ENCODE assay signal across 10 cellular contexts in genomic region chr1:36482724-36483388, GRCh38. TPM values are rescaled to one million over a fixed set of nuclear protein-coding genes. Genes with fewer than 3 reads are reported as not detected.
DNase-seq lines count a peak whose midpoint lies in the region; ATAC-seq and TF ChIP-seq lines count a peak whose summit lies in the region.
"Had no signal": no experiment of that assay in that cellular context is flagged by ENCODE, and none has a peak within 500 bp of the region (broad histone marks: within the 10 kb centered on the region; RNA-seq: fewer than 3 reads in every experiment).

CSF3R (minus strand) TSS chr1:36482913; CDS start chr1:36479496, 3,417 bp downstream.

- peaks cover 0 to 46% (median 7%) of the 10 kb centered on the region in 9 donors for H3K4me1 ChIP-seq in heart right ventricle
- peaks cover 9 to 15% of the 10 kb centered on the region in 2 experiments for H3K4me1 ChIP-seq in trophoblast cell (ENCODE audit: control insufficient read depth in 1 of 2, insufficient read depth in 2 of 2, low read length in 2 of 2)

- H4K91ac ChIP-seq in trophoblast cell (ENCODE audit: low read depth, low read length), result peak within 1 kb of the TSS; percentile 72

- H3K9ac ChIP-seq in trophoblast cell (ENCODE audit: low read length), result no peak within 1 kb of the TSS

- peak within 1 kb of the TSS; percentile 71 for H2BK5ac ChIP-seq in trophoblast cell (ENCODE audit: low read depth, low read length, poor library complexity)

- peak within 1 kb of the TSS; percentile 6 for H4K12ac ChIP-seq in trophoblast cell (ENCODE audit: low read depth, low read length)

- H3K4ac ChIP-seq in trophoblast cell (ENCODE audit: low read depth, low read length), result peak within 1 kb of the TSS; percentile 54

- H3K18ac ChIP-seq in trophoblast cell (ENCODE audit: low read length), result peak within 1 kb of the TSS; percentile 32

- H3K4me2 ChIP-seq in trophoblast cell (ENCODE audit: low read length), result peak within 1 kb of the TSS; percentile 25

- peak within 1 kb of the TSS; percentile 67 for H2BK120ac ChIP-seq in trophoblast cell (ENCODE audit: insufficient read depth, low read length, poor library complexity)

- H2BK12ac ChIP-seq in trophoblast cell (ENCODE audit: low read length), result peak within 1 kb of the TSS; percentile 6

- H3K27ac ChIP-seq in HL-60 (replicated peaks) (peak within 1 kb of the TSS; percentile 68), heart right ventricle (peak within 1 kb of the TSS in 3 of 10 donors; percentile 21 to 90 (median 70)), trophoblast cell (ENCODE audit: low read depth, low read length) (peak within 1 kb of the TSS; percentile 77)
- H3K27ac ChIP-seq: epithelial cell of prostate had no signal

- WGBS in heart right ventricle, 2 donors, result 46 to 48% methylated on average over 13 of the region's 13 CpGs
- no CpG with 5 or more reads among the region's 13 CpGs for WGBS in trophoblast cell (ENCODE audit: extremely low coverage, insufficient coverage, insufficient read length)

- peak within 1 kb of the TSS; percentile 75 for H4K8ac ChIP-seq in trophoblast cell (ENCODE audit: low read depth, low read length)

- TF ChIP-seq CTCF in HL-60 (IDR thresholded peaks at IDR 0.05; ENCODE audit: insufficient read depth, low read length) (no peak), heart right ventricle (IDR thresholded peaks at IDR 0.05) (no peak)

- peak within 1 kb of the TSS; percentile 50 for H2AFZ ChIP-seq in trophoblast cell (ENCODE audit: insufficient read depth, low read length, poor library complexity)

- peaks cover 5% of the 10 kb centered on the region for H3K79me2 ChIP-seq in trophoblast cell (ENCODE audit: control insufficient read depth, insufficient read depth, low read length, poor library complexity)

- ATAC-seq in heart right ventricle, result peak in 6 of 8 donors; percentile 17 to 52 (median 33)

- H3K4me3 ChIP-seq in HL-60 (replicated peaks; ENCODE audit: insufficient read depth, low read length), result peak within 1 kb of the TSS; percentile 73
- H3K4me3 ChIP-seq in heart right ventricle, result peak within 1 kb of the TSS in 7 of 10 donors; percentile 7 to 45 (median 29)
- no peak within 1 kb of the TSS for H3K4me3 ChIP-seq in trophoblast cell (ENCODE audit: low read depth, low read length)

- peaks cover 21% of the 10 kb centered on the region for H3K79me1 ChIP-seq in trophoblast cell (ENCODE audit: low read length)

- no peak within 1 kb of the TSS for H3K23ac ChIP-seq in trophoblast cell (ENCODE audit: low read length)

- no peaks in the 10 kb centered on the region for H3K27me3 ChIP-seq in HL-60 (ENCODE audit: insufficient read depth, poor library complexity, severe bottlenecking)
- H3K27me3 ChIP-seq in heart right ventricle, result peaks cover 0 to 9% (median 0%) of the 10 kb centered on the region in 7 donors
- H3K27me3 ChIP-seq in trophoblast cell (ENCODE audit: insufficient read depth, low read length), result no peaks in the 10 kb centered on the region

- DNase-seq in HL-60 (ENCODE audit: low read depth in 1 of 2, low spot score in 1 of 2) (peak; percentile 83 to 88), SKM-1 (lab: John Stamatoyannopoulos, UW; ENCODE audit: unreplicated experiment) (peak; percentile 44), heart right ventricle (no peak), trophoblast cell (peak in 1 of 2 donors; percentile 17), dedifferentiated amniotic fluid mesenchymal stem cell (ENCODE audit: extremely low spot score) (no peak), HUDEP-2 (lab: John Stamatoyannopoulos, UW; ENCODE audit: unreplicated experiment in 76 of 76) (no peak), DMS153 treated with DMSO at 0.1 percent for 48 hours (lab: John Stamatoyannopoulos, UW; ENCODE audit: unreplicated experiment) (no peak)
- DNase-seq in activated CD4-positive, CD25-positive, alpha-beta regulatory T cell treated with anti-CD3 and anti-CD28 coated beads, Interleukin-2, amount 50 U/mL, for 72 hours, result no peak
- DNase-seq: NCI-H1417 had no signal

- peak within 1 kb of the TSS; percentile 16 for H3K14ac ChIP-seq in trophoblast cell (ENCODE audit: low read length)

- no peaks in the 10 kb centered on the region for H3K9me3 ChIP-seq in heart right ventricle
- H3K9me3 ChIP-seq in trophoblast cell (ENCODE audit: insufficient read depth, low read depth, low read length), result peaks cover 4% of the 10 kb centered on the region

- peak within 1 kb of the TSS; percentile 53 for H2AK5ac ChIP-seq in trophoblast cell (ENCODE audit: low read length)

- H3K36me3 ChIP-seq in heart right ventricle (peaks cover 0 to 8% (median 0%) of the 10 kb centered on the region in 9 donors), trophoblast cell (ENCODE audit: control insufficient read depth in 1 of 2, insufficient read depth in 2 of 2, low read length in 2 of 2) (peaks cover 0 to 3% of the 10 kb centered on the region in 2 experiments)

- intact Hi-C loops in heart right ventricle (cut with DNase I), result no loop called here

RNA-seq across cellular contexts. Expression of gene CSF3R, which starts in this region (rescaled TPM):
- 10 to 100 TPM in 1 of 10 donors, 1 to 10 TPM in 9; 1.8 to 13.9 (median 4.5) TPM for total RNA-seq in heart right ventricle
- polyA plus RNA-seq in heart right ventricle, result 1 to 10 TPM; 2.0 to 4.2 TPM
- polyA plus RNA-seq in trophoblast cell (2013), result 55.8 and 63.8 TPM in 2 replicates

Comparison
In these comparisons a context has a peak if more than half of its experiments do, and no peak if none do; other contexts are left out.
1. DNase-seq: peak in HL-60 (2 of 2) and SKM-1 (single experiment); none in heart right ventricle (0 of 2), dedifferentiated amniotic fluid mesenchymal stem cell (single experiment), activated CD4-positive, CD25-positive, alpha-beta regulatory T cell treated with anti-CD3 and anti-CD28 coated beads, Interleukin-2, amount 50 U/mL, for 72 hours (single experiment), HUDEP-2 (0 of 76) and DMS153 treated with DMSO at 0.1 percent for 48 hours (single experiment).